Comparison of ENCODE assay signal across 32 cellular contexts in genomic region chr13:40139896-40140520, GRCh38.
"Had no signal": no experiment of that assay in that cellular context is flagged by ENCODE, and none has a peak within 500 bp of the region (broad histone marks: within the 10 kb centered on the region; RNA-seq: fewer than 3 reads in every experiment).

No MANE protein-coding gene starts in this region.

- H3K4me3 Mint-ChIP-seq: activated CD4-positive, alpha-beta memory T cell treated with anti-CD3 and anti-CD28 coated beads, Interleukin-2, amount 10 ng/mL, durations not matched to agents 7 days and 5 days; activated CD4-positive, alpha-beta T cell treated with anti-CD3 and anti-CD28 coated beads, Interleukin-2, amount 10 ng/mL, durations not matched to agents 7 days and 5 days; activated naive CD8-positive, alpha-beta T cell treated with anti-CD3 and anti-CD28 coated beads for 36 hours; activated T-cell treated with anti-CD3 and anti-CD28 coated beads, Interleukin-2, amount 50 U/mL, for 4 hours; mesothelial cell of epicardium; naive thymus-derived CD8-positive, alpha-beta T cell; neural crest cell; T-helper 1 cell treated with Interleukin-12 subunit alpha and Interleukin-12 subunit beta and Interleukin-4 antibody, amounts not matched to agents 30 μg/mL and 1 μg/mL, for 36 hours had no signal

- H3K27me3 ChIP-seq: adrenal gland, ascending aorta, brain microvascular endothelial cell, right atrium auricular region, upper lobe of left lung, vagina had no signal

- H3K9me3 Mint-ChIP-seq: activated CD4-positive, alpha-beta memory T cell treated with anti-CD3 and anti-CD28 coated beads, Interleukin-2, amount 10 ng/mL, durations not matched to agents 7 days and 5 days; activated naive CD8-positive, alpha-beta T cell treated with anti-CD3 and anti-CD28 coated beads for 36 hours; activated T-cell treated with anti-CD3 and anti-CD28 coated beads, Interleukin-2, amount 50 U/mL, for 4 hours; mesothelial cell of epicardium; naive thymus-derived CD8-positive, alpha-beta T cell; neural crest cell had no signal

- H3K27ac Mint-ChIP-seq: activated CD4-positive, alpha-beta memory T cell treated with anti-CD3 and anti-CD28 coated beads, Interleukin-2, amount 10 ng/mL, durations not matched to agents 7 days and 5 days; activated naive CD8-positive, alpha-beta T cell treated with anti-CD3 and anti-CD28 coated beads for 36 hours; mesothelial cell of epicardium; naive thymus-derived CD8-positive, alpha-beta T cell had no signal

- H3K4me1 ChIP-seq: adrenal gland, ascending aorta, parathyroid adenoma, right atrium auricular region, upper lobe of left lung, vagina had no signal

- H3K27ac ChIP-seq: adrenal gland, ascending aorta, brain microvascular endothelial cell, parathyroid adenoma, right atrium auricular region, thoracic aorta, upper lobe of left lung, vagina, WERI-Rb-1 had no signal

- H3K9me3 ChIP-seq: adrenal gland, ascending aorta, right atrium auricular region, SK-N-SH, thoracic aorta, upper lobe of left lung, vagina had no signal

- H3K4me3 ChIP-seq: adrenal gland, ascending aorta, right atrium auricular region, thoracic aorta, upper lobe of left lung, vagina had no signal

- H3K27me3 Mint-ChIP-seq: activated CD4-positive, alpha-beta T cell treated with anti-CD3 and anti-CD28 coated beads, Interleukin-2, amount 10 ng/mL, durations not matched to agents 7 days and 5 days; activated naive CD8-positive, alpha-beta T cell treated with anti-CD3 and anti-CD28 coated beads for 36 hours; naive thymus-derived CD8-positive, alpha-beta T cell had no signal

- H3K4me2 ChIP-seq: SK-N-SH had no signal

- H3K36me3 ChIP-seq: adrenal gland, ascending aorta, brain microvascular endothelial cell, right atrium auricular region, thoracic aorta, upper lobe of left lung, vagina, WERI-Rb-1 had no signal

- ATAC-seq: activated CD4-positive, CD25-positive, alpha-beta regulatory T cell treated with anti-CD3 and anti-CD28 coated beads, Interleukin-2, amount 50 U/mL, for 24 hours; activated T-cell treated with anti-CD3 and anti-CD28 coated beads, Interleukin-2, amount 50 U/mL, for 4 hours; esophagus mucosa; left cardiac atrium; naive thymus-derived CD8-positive, alpha-beta T cell had no signal

- DNase-seq: activated CD4-positive, alpha-beta memory T cell treated with anti-CD3 and anti-CD28 coated beads, Interleukin-2, amount 10 ng/mL, durations not matched to agents 7 days and 5 days; activated CD4-positive, alpha-beta T cell treated with anti-CD3 and anti-CD28 coated beads, Interleukin-2, amount 10 ng/mL, durations not matched to agents 7 days and 5 days; activated naive CD4-positive, alpha-beta T cell; activated naive CD8-positive, alpha-beta T cell treated with anti-CD3 and anti-CD28 coated beads for 36 hours; activated T-cell treated with anti-CD3 and anti-CD28 coated beads, Interleukin-2, amount 50 U/mL, for 4 hours; adrenal gland; brain microvascular endothelial cell; caudate nucleus; cortex of kidney; foreskin melanocyte; glutamatergic neuron; islet precursor cell; left cardiac atrium; naive thymus-derived CD8-positive, alpha-beta T cell; nucleus accumbens; SK-N-SH; stimulated activated CD4-positive, alpha-beta T cell treated with anti-CD3 and anti-CD28 coated beads, Interleukin-2, amount 100 ng/mL, for 48 hours; stimulated activated naive CD4-positive, alpha-beta T cell treated with Interleukin-2 at 50 U/mL for 16 hours; SW 1271; T-helper 9 cell; upper lobe of left lung; WERI-Rb-1 had no signal

- H3K9ac ChIP-seq: parathyroid adenoma, SK-N-SH had no signal

- H3K4me1 Mint-ChIP-seq: neural crest cell had no signal

- H3K36me3 Mint-ChIP-seq: activated naive CD8-positive, alpha-beta T cell treated with anti-CD3 and anti-CD28 coated beads for 36 hours; mesothelial cell of epicardium; naive thymus-derived CD8-positive, alpha-beta T cell had no signal
